ENCODE assay signal across 19 cellular contexts in genomic region chr1:184199797-184200170, GRCh38.
"Had no signal": no experiment of that assay in that cellular context is flagged by ENCODE, and none has a peak within 500 bp of the region (broad histone marks: within the 10 kb centered on the region; RNA-seq: fewer than 3 reads in every experiment).

No MANE protein-coding gene starts in this region.

- ATAC-seq: esophagus mucosa; heart right ventricle; naive thymus-derived CD4-positive, alpha-beta T cell; psoas muscle; sciatic nerve; stimulated activated naive B cell treated with anti-CD40 and anti-IgM and Interleukin-4, amounts not matched to agents 10 μg/mL and 1 μg/mL and 100 μg/mL, for 72 hours; stimulated activated naive CD8-positive, alpha-beta T cell treated with anti-CD3 and anti-CD28 coated beads, Interleukin-15, amount 100 ng/mL, for 72 hours; upper lobe of right lung had no signal

- H3K4me3 Mint-ChIP-seq: naive thymus-derived CD4-positive, alpha-beta T cell; stimulated activated naive B cell treated with anti-CD40 and anti-IgM and Interleukin-4, amounts not matched to agents 10 μg/mL and 1 μg/mL and 100 μg/mL, for 72 hours; stimulated activated naive CD8-positive, alpha-beta T cell treated with anti-CD3 and anti-CD28 coated beads, Interleukin-15, amount 100 ng/mL, for 72 hours had no signal

- H3K36me3 Mint-ChIP-seq: naive thymus-derived CD4-positive, alpha-beta T cell; stimulated activated naive B cell treated with anti-CD40 and anti-IgM and Interleukin-4, amounts not matched to agents 10 μg/mL and 1 μg/mL and 100 μg/mL, for 72 hours had no signal

- H3K9me3 Mint-ChIP-seq: stimulated activated naive B cell treated with anti-CD40 and anti-IgM and Interleukin-4, amounts not matched to agents 10 μg/mL and 1 μg/mL and 100 μg/mL, for 72 hours; stimulated activated naive CD8-positive, alpha-beta T cell treated with anti-CD3 and anti-CD28 coated beads, Interleukin-15, amount 100 ng/mL, for 72 hours had no signal

- H3K27ac Mint-ChIP-seq: naive thymus-derived CD4-positive, alpha-beta T cell; stimulated activated naive B cell treated with anti-CD40 and anti-IgM and Interleukin-4, amounts not matched to agents 10 μg/mL and 1 μg/mL and 100 μg/mL, for 72 hours; stimulated activated naive CD8-positive, alpha-beta T cell treated with anti-CD3 and anti-CD28 coated beads, Interleukin-15, amount 100 ng/mL, for 72 hours had no signal

- H3K4me3 ChIP-seq: colonic mucosa, heart right ventricle, psoas muscle, spleen, testis, tibial nerve, upper lobe of right lung, vagina had no signal

- H3K9me3 ChIP-seq: colonic mucosa, heart right ventricle, neutrophil, psoas muscle, spleen, testis, tibial nerve, upper lobe of right lung, vagina had no signal

- H3K36me3 ChIP-seq: colonic mucosa, heart right ventricle, neutrophil, spleen, tibial nerve, upper lobe of right lung, vagina had no signal

- H3K27me3 ChIP-seq: colonic mucosa, heart right ventricle, neutrophil, testis, tibial nerve, upper lobe of right lung, vagina had no signal

- H3K4me1 ChIP-seq: colonic mucosa, psoas muscle, spleen, testis, tibial nerve, upper lobe of right lung, vagina had no signal

- H3K27ac ChIP-seq: colonic mucosa, heart right ventricle, neutrophil, psoas muscle, spleen, testis, tibial nerve, upper lobe of right lung, vagina had no signal

- H3K4me1 Mint-ChIP-seq: stimulated activated naive B cell treated with anti-CD40 and anti-IgM and Interleukin-4, amounts not matched to agents 10 μg/mL and 1 μg/mL and 100 μg/mL, for 72 hours; stimulated activated naive CD8-positive, alpha-beta T cell treated with anti-CD3 and anti-CD28 coated beads, Interleukin-15, amount 100 ng/mL, for 72 hours had no signal

- DNase-seq: colonic mucosa; effector CD8-positive, alpha-beta T cell; heart right ventricle; hypothalamus; naive thymus-derived CD4-positive, alpha-beta T cell; psoas muscle; spleen; stimulated activated CD4-positive, alpha-beta T cell treated with anti-CD3 and anti-CD28 coated beads, Interleukin-15, amount 100 ng/mL, for 24 hours; stimulated activated CD4-positive, alpha-beta T cell treated with anti-CD3 and anti-CD28 coated beads, Interleukin-1b, Interleukin-23, amount 100 ng/mL, for 48 hours; stimulated activated CD4-positive, alpha-beta T cell treated with anti-CD3 and anti-CD28 coated beads, Interleukin-4, amount 100 ng/mL, for 24 hours; stimulated activated naive B cell treated with anti-CD40 and anti-IgM and Interleukin-4, amounts not matched to agents 10 μg/mL and 1 μg/mL and 100 μg/mL, for 72 hours; stimulated activated naive CD8-positive, alpha-beta T cell treated with anti-CD3 and anti-CD28 coated beads, Interleukin-15, amount 100 ng/mL, for 72 hours; testis; upper lobe of right lung had no signal
